Comparison of ENCODE assay signal across 1 cellular context in the genomic region with DNA sequence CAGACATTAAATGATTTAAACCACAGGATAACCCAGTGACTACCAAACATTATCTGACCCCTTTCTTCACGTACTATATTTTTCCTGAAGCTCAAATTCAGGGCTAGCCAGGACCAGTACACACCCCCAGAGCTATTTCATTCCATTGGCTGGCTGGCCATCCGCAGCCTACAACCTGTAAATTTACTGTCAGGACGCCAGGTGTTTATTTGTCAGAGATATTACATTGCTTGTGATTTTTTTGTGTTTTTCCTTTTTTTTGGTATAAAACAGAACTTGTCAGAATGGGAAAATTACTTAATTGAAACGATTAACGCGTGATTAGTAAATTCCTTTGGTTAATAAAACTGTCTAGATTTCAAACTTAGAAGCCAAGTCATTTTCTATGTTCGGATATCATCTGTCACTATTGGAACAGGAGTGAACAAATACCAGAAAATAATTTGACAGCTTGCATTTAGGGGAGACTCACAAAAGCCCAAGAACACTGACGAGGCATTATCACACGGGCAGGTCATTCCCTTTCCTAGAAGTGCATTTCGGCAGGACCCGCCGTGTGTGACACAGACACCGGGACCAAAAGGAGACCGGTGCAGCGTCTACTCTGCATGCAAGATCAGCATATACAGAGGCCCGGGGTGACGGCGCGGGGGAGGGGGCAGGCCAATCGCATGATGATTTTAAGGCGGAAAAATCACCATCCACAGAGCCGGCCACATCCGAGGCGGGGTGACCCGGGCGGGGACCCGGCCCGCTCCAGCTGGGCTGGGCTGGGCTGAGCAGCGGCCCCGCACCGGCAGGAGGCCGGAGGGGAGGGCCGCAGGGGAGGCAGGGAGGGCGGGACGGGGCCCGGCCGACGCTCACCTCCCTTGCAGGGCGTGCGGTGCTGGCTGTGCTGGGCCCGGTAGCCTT.
TF ChIP-seq lines count a peak whose summit lies in the region.

No MANE protein-coding gene starts in this region.

TF ChIP-seq in HepG2, 621 proteins besides CTCF, POLR2A, EP300 and RAD21 (continues in another document):
- TF ChIP-seq ZNF225 (CRISPR knock-in tag; IDR thresholded peaks at IDR 0.05) (no peak; the same call in 1 of the 2 replicates), ZNF256 (CRISPR knock-in tag; conservative IDR thresholded peaks at IDR 0.05) (no peak), ZNF558 (CRISPR knock-in tag; IDR thresholded peaks at IDR 0.05; ENCODE audit: borderline replicate concordance) (peak; percentile 45; the same call in 1 of the 2 replicates), PHF5A (CRISPR knock-in tag; IDR thresholded peaks at IDR 0.05; ENCODE audit: low read depth, unreplicated experiment) (no peak), ZNF605 (CRISPR knock-in tag; IDR thresholded peaks at IDR 0.05) (peak; percentile 13; the same call in 1 of the 2 replicates), MTF1 (CRISPR knock-in tag; IDR thresholded peaks at IDR 0.05) (no peak), SP140L (CRISPR knock-in tag; IDR thresholded peaks at IDR 0.05; ENCODE audit: borderline replicate concordance) (0 out of 2 replicates have a peak, but pooled peaks have one; percentile 9), SALL1 (CRISPR knock-in tag; IDR thresholded peaks at IDR 0.05) (0 out of 2 replicates have a peak, but pooled peaks have one; percentile 10), GATAD1 (CRISPR knock-in tag; IDR thresholded peaks at IDR 0.05) (no peak), CREB1 (IDR thresholded peaks at IDR 0.05) (0 out of 2 replicates have a peak, but pooled peaks have one; percentile 11), CREB1 (CRISPR knock-in tag; IDR thresholded peaks at IDR 0.05) (no peak), TGIF2 (CRISPR knock-in tag; IDR thresholded peaks at IDR 0.05) (peak; percentile 12; the same call in 1 of the 2 replicates), TEAD3 (CRISPR knock-in tag; optimal IDR thresholded peaks at IDR 0.05; ENCODE audit: borderline replicate concordance) (no peak), ESRRA (CRISPR knock-in tag; IDR thresholded peaks at IDR 0.05; ENCODE audit: low read depth) (0 out of 2 replicates have a peak, but pooled peaks have one; percentile 25), ZMYM3 (CRISPR knock-in tag; IDR thresholded peaks at IDR 0.05) (no peak), SSRP1 (CRISPR knock-in tag; IDR thresholded peaks at IDR 0.05) (peak; percentile 68; the same call in 1 of the 2 replicates), DPF2 (CRISPR knock-in tag; IDR thresholded peaks at IDR 0.05; ENCODE audit: borderline replicate concordance, low read depth) (no peak), MAZ (IDR thresholded peaks at IDR 0.05; ENCODE audit: borderline replicate concordance, low read depth, low read length) (no peak), MAZ (CRISPR knock-in tag; IDR thresholded peaks at IDR 0.05; ENCODE audit: low read depth) (no peak), YEATS4 (CRISPR knock-in tag; IDR thresholded peaks at IDR 0.05; ENCODE audit: borderline replicate concordance) (no peak), KDM5A (IDR thresholded peaks at IDR 0.05; ENCODE audit: borderline replicate concordance, low read length) (peak; percentile 68; the same call in 1 of the 2 replicates), ZC3H13 (CRISPR knock-in tag; IDR thresholded peaks at IDR 0.05) (peak; percentile 76), MAFK (conservative IDR thresholded peaks at IDR 0.05 in 1 of 2, IDR thresholded peaks at IDR 0.05 in 1 of 2; ENCODE audit: low read length in 2 of 2) (peak; percentile 64 to 74), SP4 (CRISPR knock-in tag; IDR thresholded peaks at IDR 0.05) (no peak), SRY (CRISPR knock-in tag; IDR thresholded peaks at IDR 0.05) (no peak)
- TF ChIP-seq, protein P1, sequence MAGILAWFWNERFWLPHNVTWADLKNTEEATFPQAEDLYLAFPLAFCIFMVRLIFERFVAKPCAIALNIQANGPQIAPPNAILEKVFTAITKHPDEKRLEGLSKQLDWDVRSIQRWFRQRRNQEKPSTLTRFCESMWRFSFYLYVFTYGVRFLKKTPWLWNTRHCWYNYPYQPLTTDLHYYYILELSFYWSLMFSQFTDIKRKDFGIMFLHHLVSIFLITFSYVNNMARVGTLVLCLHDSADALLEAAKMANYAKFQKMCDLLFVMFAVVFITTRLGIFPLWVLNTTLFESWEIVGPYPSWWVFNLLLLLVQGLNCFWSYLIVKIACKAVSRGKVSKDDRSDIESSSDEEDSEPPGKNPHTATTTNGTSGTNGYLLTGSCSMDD (CRISPR knock-in tag; IDR thresholded peaks at IDR 0.05), result 0 out of 2 replicates have a peak, but pooled peaks have one; percentile 8
- TF ChIP-seq, protein P2, sequence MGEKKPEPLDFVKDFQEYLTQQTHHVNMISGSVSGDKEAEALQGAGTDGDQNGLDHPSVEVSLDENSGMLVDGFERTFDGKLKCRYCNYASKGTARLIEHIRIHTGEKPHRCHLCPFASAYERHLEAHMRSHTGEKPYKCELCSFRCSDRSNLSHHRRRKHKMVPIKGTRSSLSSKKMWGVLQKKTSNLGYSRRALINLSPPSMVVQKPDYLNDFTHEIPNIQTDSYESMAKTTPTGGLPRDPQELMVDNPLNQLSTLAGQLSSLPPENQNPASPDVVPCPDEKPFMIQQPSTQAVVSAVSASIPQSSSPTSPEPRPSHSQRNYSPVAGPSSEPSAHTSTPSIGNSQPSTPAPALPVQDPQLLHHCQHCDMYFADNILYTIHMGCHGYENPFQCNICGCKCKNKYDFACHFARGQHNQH (CRISPR knock-in tag; IDR thresholded peaks at IDR 0.05), result 0 out of 2 replicates have a peak, but pooled peaks have one; percentile 7
- TF ChIP-seq, protein P3, sequence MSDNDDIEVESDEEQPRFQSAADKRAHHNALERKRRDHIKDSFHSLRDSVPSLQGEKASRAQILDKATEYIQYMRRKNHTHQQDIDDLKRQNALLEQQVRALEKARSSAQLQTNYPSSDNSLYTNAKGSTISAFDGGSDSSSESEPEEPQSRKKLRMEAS (IDR thresholded peaks at IDR 0.05), result 0 out of 2 replicates have a peak, but pooled peaks have one; percentile 6
- TF ChIP-seq, protein P4, sequence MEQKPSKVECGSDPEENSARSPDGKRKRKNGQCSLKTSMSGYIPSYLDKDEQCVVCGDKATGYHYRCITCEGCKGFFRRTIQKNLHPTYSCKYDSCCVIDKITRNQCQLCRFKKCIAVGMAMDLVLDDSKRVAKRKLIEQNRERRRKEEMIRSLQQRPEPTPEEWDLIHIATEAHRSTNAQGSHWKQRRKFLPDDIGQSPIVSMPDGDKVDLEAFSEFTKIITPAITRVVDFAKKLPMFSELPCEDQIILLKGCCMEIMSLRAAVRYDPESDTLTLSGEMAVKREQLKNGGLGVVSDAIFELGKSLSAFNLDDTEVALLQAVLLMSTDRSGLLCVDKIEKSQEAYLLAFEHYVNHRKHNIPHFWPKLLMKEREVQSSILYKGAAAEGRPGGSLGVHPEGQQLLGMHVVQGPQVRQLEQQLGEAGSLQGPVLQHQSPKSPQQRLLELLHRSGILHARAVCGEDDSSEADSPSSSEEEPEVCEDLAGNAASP (CRISPR knock-in tag; IDR thresholded peaks at IDR 0.05; ENCODE audit: borderline replicate concordance), result 0 out of 2 replicates have a peak, but pooled peaks have one; percentile 0
- TF ChIP-seq, protein P5, sequence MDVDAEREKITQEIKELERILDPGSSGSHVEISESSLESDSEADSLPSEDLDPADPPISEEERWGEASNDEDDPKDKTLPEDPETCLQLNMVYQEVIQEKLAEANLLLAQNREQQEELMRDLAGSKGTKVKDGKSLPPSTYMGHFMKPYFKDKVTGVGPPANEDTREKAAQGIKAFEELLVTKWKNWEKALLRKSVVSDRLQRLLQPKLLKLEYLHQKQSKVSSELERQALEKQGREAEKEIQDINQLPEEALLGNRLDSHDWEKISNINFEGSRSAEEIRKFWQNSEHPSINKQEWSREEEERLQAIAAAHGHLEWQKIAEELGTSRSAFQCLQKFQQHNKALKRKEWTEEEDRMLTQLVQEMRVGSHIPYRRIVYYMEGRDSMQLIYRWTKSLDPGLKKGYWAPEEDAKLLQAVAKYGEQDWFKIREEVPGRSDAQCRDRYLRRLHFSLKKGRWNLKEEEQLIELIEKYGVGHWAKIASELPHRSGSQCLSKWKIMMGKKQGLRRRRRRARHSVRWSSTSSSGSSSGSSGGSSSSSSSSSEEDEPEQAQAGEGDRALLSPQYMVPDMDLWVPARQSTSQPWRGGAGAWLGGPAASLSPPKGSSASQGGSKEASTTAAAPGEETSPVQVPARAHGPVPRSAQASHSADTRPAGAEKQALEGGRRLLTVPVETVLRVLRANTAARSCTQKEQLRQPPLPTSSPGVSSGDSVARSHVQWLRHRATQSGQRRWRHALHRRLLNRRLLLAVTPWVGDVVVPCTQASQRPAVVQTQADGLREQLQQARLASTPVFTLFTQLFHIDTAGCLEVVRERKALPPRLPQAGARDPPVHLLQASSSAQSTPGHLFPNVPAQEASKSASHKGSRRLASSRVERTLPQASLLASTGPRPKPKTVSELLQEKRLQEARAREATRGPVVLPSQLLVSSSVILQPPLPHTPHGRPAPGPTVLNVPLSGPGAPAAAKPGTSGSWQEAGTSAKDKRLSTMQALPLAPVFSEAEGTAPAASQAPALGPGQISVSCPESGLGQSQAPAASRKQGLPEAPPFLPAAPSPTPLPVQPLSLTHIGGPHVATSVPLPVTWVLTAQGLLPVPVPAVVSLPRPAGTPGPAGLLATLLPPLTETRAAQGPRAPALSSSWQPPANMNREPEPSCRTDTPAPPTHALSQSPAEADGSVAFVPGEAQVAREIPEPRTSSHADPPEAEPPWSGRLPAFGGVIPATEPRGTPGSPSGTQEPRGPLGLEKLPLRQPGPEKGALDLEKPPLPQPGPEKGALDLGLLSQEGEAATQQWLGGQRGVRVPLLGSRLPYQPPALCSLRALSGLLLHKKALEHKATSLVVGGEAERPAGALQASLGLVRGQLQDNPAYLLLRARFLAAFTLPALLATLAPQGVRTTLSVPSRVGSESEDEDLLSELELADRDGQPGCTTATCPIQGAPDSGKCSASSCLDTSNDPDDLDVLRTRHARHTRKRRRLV (CRISPR knock-in tag; IDR thresholded peaks at IDR 0.05), result 0 out of 2 replicates have a peak, but pooled peaks have one; percentile 41
- TF ChIP-seq, protein P6, sequence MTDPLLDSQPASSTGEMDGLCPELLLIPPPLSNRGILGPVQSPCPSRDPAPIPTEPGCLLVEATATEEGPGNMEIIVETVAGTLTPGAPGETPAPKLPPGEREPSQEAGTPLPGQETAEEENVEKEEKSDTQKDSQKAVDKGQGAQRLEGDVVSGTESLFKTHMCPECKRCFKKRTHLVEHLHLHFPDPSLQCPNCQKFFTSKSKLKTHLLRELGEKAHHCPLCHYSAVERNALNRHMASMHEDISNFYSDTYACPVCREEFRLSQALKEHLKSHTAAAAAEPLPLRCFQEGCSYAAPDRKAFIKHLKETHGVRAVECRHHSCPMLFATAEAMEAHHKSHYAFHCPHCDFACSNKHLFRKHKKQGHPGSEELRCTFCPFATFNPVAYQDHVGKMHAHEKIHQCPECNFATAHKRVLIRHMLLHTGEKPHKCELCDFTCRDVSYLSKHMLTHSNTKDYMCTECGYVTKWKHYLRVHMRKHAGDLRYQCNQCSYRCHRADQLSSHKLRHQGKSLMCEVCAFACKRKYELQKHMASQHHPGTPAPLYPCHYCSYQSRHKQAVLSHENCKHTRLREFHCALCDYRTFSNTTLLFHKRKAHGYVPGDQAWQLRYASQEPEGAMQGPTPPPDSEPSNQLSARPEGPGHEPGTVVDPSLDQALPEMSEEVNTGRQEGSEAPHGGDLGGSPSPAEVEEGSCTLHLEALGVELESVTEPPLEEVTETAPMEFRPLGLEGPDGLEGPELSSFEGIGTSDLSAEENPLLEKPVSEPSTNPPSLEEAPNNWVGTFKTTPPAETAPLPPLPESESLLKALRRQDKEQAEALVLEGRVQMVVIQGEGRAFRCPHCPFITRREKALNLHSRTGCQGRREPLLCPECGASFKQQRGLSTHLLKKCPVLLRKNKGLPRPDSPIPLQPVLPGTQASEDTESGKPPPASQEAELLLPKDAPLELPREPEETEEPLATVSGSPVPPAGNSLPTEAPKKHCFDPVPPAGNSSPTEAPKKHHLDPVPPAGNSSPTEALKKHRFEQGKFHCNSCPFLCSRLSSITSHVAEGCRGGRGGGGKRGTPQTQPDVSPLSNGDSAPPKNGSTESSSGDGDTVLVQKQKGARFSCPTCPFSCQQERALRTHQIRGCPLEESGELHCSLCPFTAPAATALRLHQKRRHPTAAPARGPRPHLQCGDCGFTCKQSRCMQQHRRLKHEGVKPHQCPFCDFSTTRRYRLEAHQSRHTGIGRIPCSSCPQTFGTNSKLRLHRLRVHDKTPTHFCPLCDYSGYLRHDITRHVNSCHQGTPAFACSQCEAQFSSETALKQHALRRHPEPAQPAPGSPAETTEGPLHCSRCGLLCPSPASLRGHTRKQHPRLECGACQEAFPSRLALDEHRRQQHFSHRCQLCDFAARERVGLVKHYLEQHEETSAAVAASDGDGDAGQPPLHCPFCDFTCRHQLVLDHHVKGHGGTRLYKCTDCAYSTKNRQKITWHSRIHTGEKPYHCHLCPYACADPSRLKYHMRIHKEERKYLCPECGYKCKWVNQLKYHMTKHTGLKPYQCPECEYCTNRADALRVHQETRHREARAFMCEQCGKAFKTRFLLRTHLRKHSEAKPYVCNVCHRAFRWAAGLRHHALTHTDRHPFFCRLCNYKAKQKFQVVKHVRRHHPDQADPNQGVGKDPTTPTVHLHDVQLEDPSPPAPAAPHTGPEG (CRISPR knock-in tag; IDR thresholded peaks at IDR 0.05), result 0 out of 2 replicates have a peak, but pooled peaks have one; percentile 59
